Comparison of ENCODE assay signal across 28 cellular contexts in the genomic region with DNA sequence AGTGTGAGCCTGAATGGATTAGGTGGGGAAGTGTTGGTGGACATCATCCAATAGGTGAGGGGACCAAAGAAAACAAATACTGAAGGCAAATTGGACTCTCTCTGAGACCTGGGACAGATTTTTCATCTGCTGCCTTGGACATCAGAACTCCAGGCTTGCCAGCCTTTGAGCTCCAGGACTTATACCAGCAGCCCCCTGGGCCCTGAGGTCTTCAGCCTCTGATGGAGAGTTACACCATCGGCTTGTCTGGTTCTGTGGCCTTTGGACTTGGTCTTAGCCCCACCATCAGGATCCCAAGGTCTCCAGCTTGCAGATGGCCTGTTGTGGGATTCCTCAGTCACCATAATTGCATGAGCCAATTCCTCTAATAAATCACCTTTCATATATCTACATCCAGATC.
"Had no signal": no experiment of that assay in that cellular context is flagged by ENCODE, and none has a peak within 500 bp of the region (broad histone marks: within the 10 kb centered on the region; RNA-seq: fewer than 3 reads in every experiment).

No MANE protein-coding gene starts in this region.

- H3K4me1 ChIP-seq: suprapubic skin, testis, thyroid gland, tibial artery, tibial nerve, upper lobe of left lung, upper lobe of right lung, uterus, vagina had no signal

- H3K36me3 ChIP-seq: stomach, suprapubic skin, thoracic aorta, thyroid gland, tibial artery, tibial nerve, transverse colon, upper lobe of left lung, upper lobe of right lung, uterus, vagina had no signal

- H3K9me3 Mint-ChIP-seq: stimulated activated effector memory CD8-positive, alpha-beta T cell treated with anti-CD3 and anti-CD28 coated beads, Interleukin-12 subunit alpha, Interleukin-12 subunit beta, amount 100 ng/mL, for 72 hours; stimulated activated memory B cell treated with anti-CD40 and anti-IgM and Interleukin-4, amounts not matched to agents 10 μg/mL and 1 μg/mL and 100 μg/mL, for 72 hours; stimulated activated naive B cell treated with anti-CD40 and anti-IgM and Interleukin-4, amounts not matched to agents 10 μg/mL and 1 μg/mL and 100 μg/mL, for 72 hours; stimulated activated naive CD8-positive, alpha-beta T cell treated with anti-CD3 and anti-CD28 coated beads, Interleukin-15, amount 100 ng/mL, for 72 hours; stimulated activated naive CD8-positive, alpha-beta T cell treated with anti-CD3 and anti-CD28 coated beads, Interleukin-15, Interleukin-2, amounts not matched to agents 100 ng/mL and 50 ng/mL, for 24 hours; type B pancreatic cell had no signal

- H3K27ac Mint-ChIP-seq: stimulated activated effector memory CD8-positive, alpha-beta T cell treated with anti-CD3 and anti-CD28 coated beads, Interleukin-12 subunit alpha, Interleukin-12 subunit beta, amount 100 ng/mL, for 72 hours; stimulated activated memory B cell treated with anti-CD40 and anti-IgM and Interleukin-4, amounts not matched to agents 10 μg/mL and 1 μg/mL and 100 μg/mL, for 72 hours; stimulated activated naive B cell treated with anti-CD40 and anti-IgM and Interleukin-4, amounts not matched to agents 10 μg/mL and 1 μg/mL and 100 μg/mL, for 72 hours; stimulated activated naive CD8-positive, alpha-beta T cell treated with anti-CD3 and anti-CD28 coated beads, Interleukin-15, amount 100 ng/mL, for 72 hours; stimulated activated naive CD8-positive, alpha-beta T cell treated with anti-CD3 and anti-CD28 coated beads, Interleukin-15, Interleukin-2, amounts not matched to agents 100 ng/mL and 50 ng/mL, for 24 hours; type B pancreatic cell had no signal

- H3K27me3 Mint-ChIP-seq: type B pancreatic cell had no signal

- DNase-seq: stimulated activated CD4-positive, alpha-beta T cell treated with anti-CD3 and anti-CD28 coated beads, Interleukin-2, amount 100 ng/mL, for 48 hours; stimulated activated CD4-positive, alpha-beta T cell treated with anti-CD3 and anti-CD28 coated beads, Interleukin-4, amount 100 ng/mL, for 1 hour; stimulated activated CD4-positive, alpha-beta T cell treated with anti-CD3 and anti-CD28 coated beads, Interleukin-4, amount 100 ng/mL, for 24 hours; stimulated activated CD4-positive, alpha-beta T cell treated with anti-CD3 and anti-CD28 coated beads, Interleukin-4, amount 100 ng/mL, for 4 hours; stimulated activated CD8-positive, alpha-beta memory T cell treated with anti-CD3 and anti-CD28 coated beads, Interleukin-4, amount 100 ng/mL, for 48 hours; stimulated activated naive B cell treated with anti-CD40 and anti-IgM and Interleukin-4, amounts not matched to agents 10 μg/mL and 1 μg/mL and 100 μg/mL, for 72 hours; stimulated activated naive CD4-positive, alpha-beta T cell; stimulated activated naive CD4-positive, alpha-beta T cell treated with Interleukin-2 at 50 U/mL for 16 hours; stimulated activated naive CD8-positive, alpha-beta T cell treated with anti-CD3 and anti-CD28 coated beads, Interleukin-15, amount 100 ng/mL, for 72 hours; stimulated activated naive CD8-positive, alpha-beta T cell treated with anti-CD3 and anti-CD28 coated beads, Interleukin-15, Interleukin-2, amounts not matched to agents 100 U/mL and 50 U/mL, for 24 hours; stomach; substantia nigra; testis; thyroid gland; tibial artery; transverse colon; trophoblast cell; upper lobe of left lung; upper lobe of right lung; uterus had no signal

- ATAC-seq: stimulated activated memory B cell treated with anti-CD40 and anti-IgM and Interleukin-4, amounts not matched to agents 10 μg/mL and 1 μg/mL and 100 μg/mL, for 72 hours; stimulated activated naive B cell treated with anti-CD40 and anti-IgM and Interleukin-4, amounts not matched to agents 10 μg/mL and 1 μg/mL and 100 μg/mL, for 72 hours; stimulated activated naive CD8-positive, alpha-beta T cell treated with anti-CD3 and anti-CD28 coated beads, Interleukin-15, amount 100 ng/mL, for 72 hours; stimulated activated naive CD8-positive, alpha-beta T cell treated with anti-CD3 and anti-CD28 coated beads, Interleukin-15, Interleukin-2, amounts not matched to agents 100 U/mL and 50 U/mL, for 24 hours; upper lobe of right lung had no signal

- H3K36me3 Mint-ChIP-seq: stimulated activated effector memory CD8-positive, alpha-beta T cell treated with anti-CD3 and anti-CD28 coated beads, Interleukin-12 subunit alpha, Interleukin-12 subunit beta, amount 100 ng/mL, for 72 hours; stimulated activated memory B cell treated with anti-CD40 and anti-IgM and Interleukin-4, amounts not matched to agents 10 μg/mL and 1 μg/mL and 100 μg/mL, for 72 hours; stimulated activated naive B cell treated with anti-CD40 and anti-IgM and Interleukin-4, amounts not matched to agents 10 μg/mL and 1 μg/mL and 100 μg/mL, for 72 hours; type B pancreatic cell had no signal

- H3K9me3 ChIP-seq: stomach, suprapubic skin, testis, thoracic aorta, thyroid gland, tibial artery, tibial nerve, transverse colon, upper lobe of left lung, upper lobe of right lung, uterus, vagina had no signal

- H3K27ac ChIP-seq: stomach, suprapubic skin, testis, thoracic aorta, thyroid gland, tibial artery, tibial nerve, transverse colon, upper lobe of left lung, upper lobe of right lung, uterus, vagina had no signal

- H3K4me3 Mint-ChIP-seq: stimulated activated effector memory CD8-positive, alpha-beta T cell treated with anti-CD3 and anti-CD28 coated beads, Interleukin-12 subunit alpha, Interleukin-12 subunit beta, amount 100 ng/mL, for 72 hours; stimulated activated memory B cell treated with anti-CD40 and anti-IgM and Interleukin-4, amounts not matched to agents 10 μg/mL and 1 μg/mL and 100 μg/mL, for 72 hours; stimulated activated naive B cell treated with anti-CD40 and anti-IgM and Interleukin-4, amounts not matched to agents 10 μg/mL and 1 μg/mL and 100 μg/mL, for 72 hours; stimulated activated naive CD8-positive, alpha-beta T cell treated with anti-CD3 and anti-CD28 coated beads, Interleukin-15, amount 100 ng/mL, for 72 hours; stimulated activated naive CD8-positive, alpha-beta T cell treated with anti-CD3 and anti-CD28 coated beads, Interleukin-15, Interleukin-2, amounts not matched to agents 100 ng/mL and 50 ng/mL, for 24 hours; type B pancreatic cell had no signal

- H3K4me1 Mint-ChIP-seq: stimulated activated effector memory CD8-positive, alpha-beta T cell treated with anti-CD3 and anti-CD28 coated beads, Interleukin-12 subunit alpha, Interleukin-12 subunit beta, amount 100 ng/mL, for 72 hours; stimulated activated memory B cell treated with anti-CD40 and anti-IgM and Interleukin-4, amounts not matched to agents 10 μg/mL and 1 μg/mL and 100 μg/mL, for 72 hours; stimulated activated naive B cell treated with anti-CD40 and anti-IgM and Interleukin-4, amounts not matched to agents 10 μg/mL and 1 μg/mL and 100 μg/mL, for 72 hours; stimulated activated naive CD8-positive, alpha-beta T cell treated with anti-CD3 and anti-CD28 coated beads, Interleukin-15, amount 100 ng/mL, for 72 hours had no signal

- H3K27me3 ChIP-seq: stomach, suprapubic skin, testis, thyroid gland, tibial nerve, transverse colon, upper lobe of left lung, upper lobe of right lung, uterus, vagina had no signal

- H3K4me3 ChIP-seq: stomach, suprapubic skin, testis, thoracic aorta, thyroid gland, tibial artery, tibial nerve, transverse colon, upper lobe of left lung, upper lobe of right lung, uterus, vagina had no signal
